Comparison of ENCODE assay signal across 18 cellular contexts in genomic region chr14:105533811-105534498, GRCh38. TPM values are rescaled to one million over a fixed set of nuclear protein-coding genes. Genes with fewer than 3 reads are reported as not detected.
DNase-seq lines count a peak whose midpoint lies in the region; ATAC-seq and TF ChIP-seq lines count a peak whose summit lies in the region.
"Had no signal": no experiment of that assay in that cellular context is flagged by ENCODE, and none has a peak within 500 bp of the region (broad histone marks: within the 10 kb centered on the region; RNA-seq: fewer than 3 reads in every experiment).

No MANE protein-coding gene starts in this region.

- peaks cover 17% of the 10 kb centered on the region for H3K27me3 ChIP-seq in upper lobe of right lung

- H3K4me3 ChIP-seq in HEK293 (ENCODE audit: low read depth, low read length) (no peak overlapping the region), upper lobe of right lung (no peak overlapping the region)
- H3K4me3 ChIP-seq: A549, GM12878, GM23248 had no signal

- POLR2A ChIA-PET in HEK293 (lab: Yijun Ruan, JAX), result no interaction called here

- H3K27me3 Mint-ChIP-seq in activated naive CD8-positive, alpha-beta T cell treated with anti-CD3 and anti-CD28 coated beads for 36 hours, result peaks cover 8% of the 10 kb centered on the region
- peaks cover 3% of the 10 kb centered on the region for H3K27me3 Mint-ChIP-seq in activated naive CD8-positive, alpha-beta T cell treated with anti-CD3 and anti-CD28 coated beads, Interleukin-2, amount 50 U/mL, for 24 hours
- peaks cover 41% of the 10 kb centered on the region for H3K27me3 Mint-ChIP-seq in neural crest cell (ENCODE audit: low read depth)

- intact Hi-C loops in upper lobe of right lung (cut with DNase I), result no loop called here
- intact Hi-C loops in Right ventricle myocardium superior (cut with DNase I), result no loop called here

- H3K4me1 Mint-ChIP-seq in activated naive CD8-positive, alpha-beta T cell treated with anti-CD3 and anti-CD28 coated beads for 36 hours, result peaks cover 11% of the 10 kb centered on the region
- H3K4me1 Mint-ChIP-seq in activated naive CD8-positive, alpha-beta T cell treated with anti-CD3 and anti-CD28 coated beads, Interleukin-2, amount 50 U/mL, for 24 hours, result peaks cover 15% of the 10 kb centered on the region
- peaks cover 7% of the 10 kb centered on the region for H3K4me1 Mint-ChIP-seq in neural crest cell

- DNase-seq in activated naive CD8-positive, alpha-beta T cell treated with anti-CD3 and anti-CD28 coated beads for 36 hours, result no peak
- no peak for DNase-seq in activated naive CD8-positive, alpha-beta T cell treated with anti-CD3 and anti-CD28 coated beads, Interleukin-2, amount 50 U/mL, for 24 hours
- DNase-seq in neural crest cell (ENCODE audit: low read depth, low spot score) (no peak), upper lobe of right lung (peak; percentile 57), Right ventricle myocardium superior (no peak), NCI-H1417 treated with DMSO at 0.1 percent for 48 hours (lab: John Stamatoyannopoulos, UW) (no peak), SIG-M5 (lab: John Stamatoyannopoulos, UW) (no peak)
- DNase-seq: Calu3; CD4-positive, CD25-positive, alpha-beta regulatory T cell; DMS79; GM23248; IMR-90 had no signal

- H3K9me3 ChIP-seq in HEK293 (ENCODE audit: control insufficient read depth, insufficient read depth, low read depth, low read length) (no peaks in the 10 kb centered on the region), upper lobe of right lung (no peaks in the 10 kb centered on the region)
- H3K9me3 ChIP-seq: A549 had no signal

- CTCF ChIA-PET in HEK293 (lab: Yijun Ruan, JAX), result interaction anchor here (0.5 to 3.5 kb wide), 7 partner anchors 36 to 465 kb away, joined by 3 to 15 read pairs (median 3); no protein-coding TSS in a partner anchor

- H3K36me3 ChIP-seq in HEK293 (ENCODE audit: control insufficient read depth in 2 of 2, insufficient read depth in 1 of 2, low read length in 2 of 2) (peaks cover 0 to 21% of the 10 kb centered on the region in 2 experiments; a peak in 1 of 3 replicates), upper lobe of right lung (no peaks in the 10 kb centered on the region)

- H3K27ac Mint-ChIP-seq in activated naive CD8-positive, alpha-beta T cell treated with anti-CD3 and anti-CD28 coated beads for 36 hours, result peak overlapping the region; percentile 48
- no peak overlapping the region for H3K27ac Mint-ChIP-seq in activated naive CD8-positive, alpha-beta T cell treated with anti-CD3 and anti-CD28 coated beads, Interleukin-2, amount 50 U/mL, for 24 hours
- no peak overlapping the region for H3K27ac Mint-ChIP-seq in neural crest cell (ENCODE audit: unreplicated experiment)

- TF ChIP-seq CTCF in HEK293 (tag by site-specific recombination; IDR thresholded peaks at IDR 0.05) (no peak), neural crest cell (conservative IDR thresholded peaks at IDR 0.05) (no peak), upper lobe of right lung (IDR thresholded peaks at IDR 0.05) (no peak)

- H3K9me3 Mint-ChIP-seq in activated naive CD8-positive, alpha-beta T cell treated with anti-CD3 and anti-CD28 coated beads for 36 hours, result no peaks in the 10 kb centered on the region
- H3K9me3 Mint-ChIP-seq in activated naive CD8-positive, alpha-beta T cell treated with anti-CD3 and anti-CD28 coated beads, Interleukin-2, amount 50 U/mL, for 24 hours, result no peaks in the 10 kb centered on the region
- no peaks in the 10 kb centered on the region for H3K9me3 Mint-ChIP-seq in neural crest cell

- H3K4me1 ChIP-seq in HEK293 (ENCODE audit: control insufficient read depth, insufficient read depth, low read length) (no peaks in the 10 kb centered on the region), upper lobe of right lung (peaks cover 10% of the 10 kb centered on the region)
- H3K4me1 ChIP-seq: A549 had no signal

- no peak overlapping the region for H3K27ac ChIP-seq in HEK293 (ENCODE audit: extremely low read depth, low read depth, low read length)
- H3K27ac ChIP-seq in upper lobe of right lung, result no peak overlapping the region
- H3K27ac ChIP-seq: A549, GM23248, HL-60 had no signal

- ATAC-seq in activated naive CD8-positive, alpha-beta T cell treated with anti-CD3 and anti-CD28 coated beads, Interleukin-2, amount 50 U/mL, for 24 hours, result no peak
- ATAC-seq in upper lobe of right lung, result no peak
- ATAC-seq in Right ventricle myocardium superior (ENCODE audit: poor library complexity), result no peak
- ATAC-seq: A549, GM12878, HCT116 had no signal

- H3K36me3 Mint-ChIP-seq in activated naive CD8-positive, alpha-beta T cell treated with anti-CD3 and anti-CD28 coated beads for 36 hours, result peaks cover 9% of the 10 kb centered on the region
- no peaks in the 10 kb centered on the region for H3K36me3 Mint-ChIP-seq in activated naive CD8-positive, alpha-beta T cell treated with anti-CD3 and anti-CD28 coated beads, Interleukin-2, amount 50 U/mL, for 24 hours (ENCODE audit: low read depth)
- H3K36me3 Mint-ChIP-seq in neural crest cell (ENCODE audit: low read depth), result no peaks in the 10 kb centered on the region
- H3K36me3 Mint-ChIP-seq: CD4-positive, CD25-positive, alpha-beta regulatory T cell had no signal

- no peak overlapping the region for H3K4me3 Mint-ChIP-seq in activated naive CD8-positive, alpha-beta T cell treated with anti-CD3 and anti-CD28 coated beads for 36 hours
- no peak overlapping the region for H3K4me3 Mint-ChIP-seq in activated naive CD8-positive, alpha-beta T cell treated with anti-CD3 and anti-CD28 coated beads, Interleukin-2, amount 50 U/mL, for 24 hours
- H3K4me3 Mint-ChIP-seq in neural crest cell, result peak overlapping the region; percentile 4

TF ChIP-seq in HEK293, 187 proteins besides CTCF, POLR2A, EP300 and RAD21:
- TF ChIP-seq ZNF560 (tag by site-specific recombination; IDR thresholded peaks at IDR 0.05; ENCODE audit: borderline replicate concordance) (no peak), TSHZ1 (tag by site-specific recombination; IDR thresholded peaks at IDR 0.05; ENCODE audit: borderline replicate concordance) (no peak), PRDM1 (tag by site-specific recombination; IDR thresholded peaks at IDR 0.05) (peak; percentile 73)
TF ChIP-seq in HEK293: peak in this region for 1.

RNA-seq across cellular contexts. Expression of gene TMEM121, which starts 7.6 kb away (rescaled TPM):
- total RNA-seq in activated naive CD8-positive, alpha-beta T cell treated with anti-CD3 and anti-CD28 coated beads for 36 hours, result 10 to 100 TPM; 16.7 to 16.8 TPM
- 12.3 and 13.9 TPM in 2 replicates for total RNA-seq in neural crest cell
- total RNA-seq in upper lobe of right lung, result 1.5 TPM
- 3.1 TPM for total RNA-seq in Right ventricle myocardium superior

RNA-seq across cellular contexts. Expression of gene TEDC1, which starts 42.9 kb away (rescaled TPM):
- 10 to 100 TPM; 33.6 to 34.9 TPM for total RNA-seq in activated naive CD8-positive, alpha-beta T cell treated with anti-CD3 and anti-CD28 coated beads for 36 hours
- total RNA-seq in neural crest cell (39.6 and 44.9 TPM in 2 replicates), upper lobe of right lung (7.9 TPM), Right ventricle myocardium superior (6.2 TPM)

RNA-seq across cellular contexts. Expression of gene CRIP1, which starts 47.3 kb away (rescaled TPM):
- total RNA-seq in activated naive CD8-positive, alpha-beta T cell treated with anti-CD3 and anti-CD28 coated beads for 36 hours, result 10 to 100 TPM; 82.5 to 87.3 TPM
- total RNA-seq in neural crest cell (3.2 and 4.8 TPM in 2 replicates), upper lobe of right lung (96.2 TPM), Right ventricle myocardium superior (71.8 TPM)
- total RNA-seq: G401, IMR-90 had no signal

RNA-seq across cellular contexts. Expression of gene CRIP2, which starts 59.3 kb away (rescaled TPM):
- total RNA-seq in activated naive CD8-positive, alpha-beta T cell treated with anti-CD3 and anti-CD28 coated beads for 36 hours, result under 1 TPM; 0.16 to 0.41 TPM
- total RNA-seq in neural crest cell, result 38.3 and 39.3 TPM in 2 replicates
- total RNA-seq in upper lobe of right lung, result 191 TPM
- total RNA-seq in Right ventricle myocardium superior, result 1,011 TPM

Comparison
In these comparisons a context has a peak if more than half of its experiments do, and no peak if none do; other contexts are left out.
1. RNA of gene CRIP1, which starts 47.3 kb away (total RNA-seq): 96.2 TPM in upper lobe of right lung (single experiment), 82.5 to 87.3 TPM in activated naive CD8-positive, alpha-beta T cell treated with anti-CD3 and anti-CD28 coated beads for 36 hours and 71.8 TPM in Right ventricle myocardium superior (single experiment); 3.2 to 4.8 TPM in neural crest cell; every median in the first group is over 10 times any median in the second.